Comparison of ENCODE assay signal across 14 cellular contexts in genomic region chr12:133106253-133106652, GRCh38. TPM values are rescaled to one million over a fixed set of nuclear protein-coding genes. Genes with fewer than 3 reads are reported as not detected.
DNase-seq lines count a peak whose midpoint lies in the region; ATAC-seq and TF ChIP-seq lines count a peak whose summit lies in the region.
"Had no signal": no experiment of that assay in that cellular context is flagged by ENCODE, and none has a peak within 500 bp of the region (broad histone marks: within the 10 kb centered on the region; RNA-seq: fewer than 3 reads in every experiment).

No MANE protein-coding gene starts in this region.

- H3F3A ChIP-seq in smooth muscle cell (ENCODE audit: low read depth): peaks cover 10% of the 10 kb centered on the region

- no peak overlapping the region for H3K4me2 ChIP-seq in smooth muscle cell
- H3K4me2 ChIP-seq: hepatocyte, KMS-11 had no signal

- ATAC-seq in GM18870 (IDR thresholded peaks at IDR 0.05; ENCODE audit: unreplicated experiment): no peak

- H3K4me1 ChIP-seq in smooth muscle cell (ENCODE audit: low read depth): no peaks in the 10 kb centered on the region
- H3K4me1 ChIP-seq: SJSA1 had no signal

- DNase-seq in NCI-H2171 treated with DMSO at 0.1 percent for 48 hours (lab: John Stamatoyannopoulos, UW) (peak; percentile 18), NCI-H2171 (lab: John Stamatoyannopoulos, UW) (no peak), NCI-H69 (lab: John Stamatoyannopoulos, UW) (peak; percentile 6), fibroblast of gingiva (ENCODE audit: low read depth) (peak; percentile 2), smooth muscle cell (lab: John Stamatoyannopoulos, UW; ENCODE audit: unreplicated experiment) (no peak), Ammon's horn (ENCODE audit: low spot score) (no peak), NCI-H345 (lab: John Stamatoyannopoulos, UW) (no peak)
- DNase-seq: activated gamma-delta T cell, DMS153, NCI-H187 had no signal

- 99% methylated on average over 5 of the region's 5 CpGs for WGBS in smooth muscle cell (ENCODE audit: low lambda C conversion rate)

- H4K20me1 ChIP-seq in smooth muscle cell (ENCODE audit: low read depth): no peaks in the 10 kb centered on the region

- no peaks in the 10 kb centered on the region for H3K27me3 ChIP-seq in smooth muscle cell (ENCODE audit: low read depth)
- H3K27me3 ChIP-seq: hepatocyte, SJSA1 had no signal

- H2AFZ ChIP-seq in smooth muscle cell (ENCODE audit: low read depth): no peak overlapping the region
- H2AFZ ChIP-seq: hepatocyte had no signal

- no peak overlapping the region for H3K27ac ChIP-seq in smooth muscle cell (ENCODE audit: low read depth)
- H3K27ac ChIP-seq: hepatocyte, KMS-11, SJSA1 had no signal

- H3K79me2 ChIP-seq in smooth muscle cell (ENCODE audit: low read depth): no peaks in the 10 kb centered on the region

- peaks cover 97% of the 10 kb centered on the region for H3K9me3 ChIP-seq in smooth muscle cell (replicated peaks; ENCODE audit: low read depth)

- no peak for TF ChIP-seq CTCF in smooth muscle cell (IDR thresholded peaks at IDR 0.05; ENCODE audit: borderline replicate concordance, insufficient read depth, poor library complexity, severe bottlenecking)

- no peak overlapping the region for H3K9ac ChIP-seq in smooth muscle cell (ENCODE audit: low read depth)
- H3K9ac ChIP-seq: KMS-11 had no signal

- H3K36me3 ChIP-seq in smooth muscle cell (ENCODE audit: low read depth): peaks cover 87% of the 10 kb centered on the region
- H3K36me3 ChIP-seq: SJSA1 had no signal

- H3K4me3 ChIP-seq in smooth muscle cell: peak overlapping the region; percentile 12
- H3K4me3 ChIP-seq: SJSA1 had no signal

RNA-seq across cellular contexts. Expression of gene ZNF891, which starts 23.8 kb away (rescaled TPM):
- 0.90 and 1.2 TPM in 2 replicates for total RNA-seq in smooth muscle cell
- polyA plus RNA-seq in smooth muscle cell: 0.25 and 0.30 TPM in 2 replicates

RNA-seq across cellular contexts. Expression of gene ZNF10, which starts 24.2 kb away (rescaled TPM):
- 4.7 and 13.8 TPM in 2 replicates for total RNA-seq in smooth muscle cell
- polyA plus RNA-seq in smooth muscle cell: 2.9 and 4.2 TPM in 2 replicates

RNA-seq across cellular contexts. Expression of gene ZNF140, which starts 25.5 kb away (rescaled TPM):
- total RNA-seq in smooth muscle cell: 24.5 and 30.9 TPM in 2 replicates
- 13.8 and 20.9 TPM in 2 replicates for polyA plus RNA-seq in smooth muscle cell

Comparison
In these comparisons a context has a peak if more than half of its experiments do, and no peak if none do; other contexts are left out.
1. DNase-seq: peak in NCI-H2171 treated with DMSO at 0.1 percent for 48 hours (single experiment), NCI-H69 (single experiment) and fibroblast of gingiva (single experiment); none in NCI-H2171 (single experiment), smooth muscle cell (single experiment), Ammon's horn (single experiment) and NCI-H345 (single experiment).